ENCODE assay signal across 23 cellular contexts in the genomic region with DNA sequence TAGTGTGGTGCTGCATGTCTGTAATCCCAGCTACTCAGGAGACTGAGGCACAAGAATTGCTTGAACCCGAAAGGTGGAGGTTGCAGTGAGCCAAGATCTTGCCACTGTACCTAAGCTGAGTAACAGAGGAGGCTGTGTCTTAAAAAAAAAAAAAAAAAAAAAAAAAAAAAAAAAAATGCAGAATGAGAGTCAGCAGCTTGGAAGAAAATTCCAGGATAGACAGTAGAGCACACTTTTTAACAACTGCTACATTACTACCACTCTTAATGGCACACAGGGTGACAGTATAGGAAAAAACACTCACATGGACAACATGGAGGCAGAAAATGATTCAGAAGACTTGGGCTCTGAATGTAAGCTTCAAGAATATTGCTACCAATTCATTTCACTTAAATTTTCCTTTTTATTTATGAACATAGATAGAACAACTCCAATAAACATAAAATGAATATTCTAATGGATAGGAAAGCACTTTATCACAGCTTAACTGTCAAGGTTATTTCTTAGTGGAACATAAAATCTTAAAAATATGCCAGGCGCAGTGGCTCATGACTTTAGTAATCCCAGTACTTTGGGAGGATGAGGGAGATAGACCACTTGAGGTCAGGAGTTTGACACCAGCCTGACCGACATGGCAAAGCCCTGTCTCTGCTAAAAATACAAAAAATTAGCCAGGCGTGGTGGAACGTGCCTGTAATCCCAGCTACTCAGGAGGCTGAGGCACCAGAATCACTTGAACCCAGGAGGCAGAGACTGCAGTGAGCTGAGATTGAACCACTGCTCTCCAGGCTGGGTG.
"Had no signal": no experiment of that assay in that cellular context is flagged by ENCODE, and none has a peak within 500 bp of the region (broad histone marks: within the 10 kb centered on the region; RNA-seq: fewer than 3 reads in every experiment).

No MANE protein-coding gene starts in this region.

- DNase-seq: activated CD4-positive, alpha-beta T cell treated with anti-CD3 and anti-CD28 coated beads for 48 hours; activated CD4-positive, alpha-beta T cell treated with anti-CD3 and anti-CD28 coated beads, Interleukin-2, amount 50 U/mL, for 48 hours; activated CD8-positive, alpha-beta memory T cell treated with anti-CD3 and anti-CD28 coated beads for 24 hours; activated effector memory CD4-positive, alpha-beta T cell treated with Interleukin-2 at 50 U/mL for 16 hours; activated naive CD4-positive, alpha-beta T cell treated with Interleukin-2 at 50 U/mL for 16 hours; activated naive CD8-positive, alpha-beta T cell treated with anti-CD3 and anti-CD28 coated beads for 36 hours; aorta; foreskin melanocyte; glutamatergic neuron; islet precursor cell; midbrain; spleen; stimulated activated naive CD4-positive, alpha-beta T cell; T-helper 17 cell; T1000; transverse colon; WERI-Rb-1 had no signal

- H3K27me3 ChIP-seq: adrenal gland, body of pancreas, esophagus muscularis mucosa, hepatocyte, spleen, transverse colon had no signal

- H3K27ac ChIP-seq: body of pancreas, esophagus muscularis mucosa, spleen, transverse colon, WERI-Rb-1 had no signal

- ATAC-seq: activated CD4-positive, CD25-positive, alpha-beta regulatory T cell treated with anti-CD3 and anti-CD28 coated beads, Interleukin-2, amount 50 U/mL, for 24 hours; body of pancreas; natural killer cell treated with Interleukin-12 subunit alpha and Interleukin-12 subunit beta and Interleukin-15 and Interleukin-18, amount 100 ng/mL, for 72 hours; T-helper 17 cell had no signal

- H3K36me3 ChIP-seq: adrenal gland, esophagus muscularis mucosa, transverse colon, WERI-Rb-1 had no signal

- H3K9me3 ChIP-seq: adrenal gland, body of pancreas, esophagus muscularis mucosa, spleen, transverse colon had no signal

- H3K4me3 ChIP-seq: adrenal gland, body of pancreas, esophagus muscularis mucosa, hepatocyte, spleen, transverse colon had no signal
